ENCODE assay signal across 21 cellular contexts in the genomic region with DNA sequence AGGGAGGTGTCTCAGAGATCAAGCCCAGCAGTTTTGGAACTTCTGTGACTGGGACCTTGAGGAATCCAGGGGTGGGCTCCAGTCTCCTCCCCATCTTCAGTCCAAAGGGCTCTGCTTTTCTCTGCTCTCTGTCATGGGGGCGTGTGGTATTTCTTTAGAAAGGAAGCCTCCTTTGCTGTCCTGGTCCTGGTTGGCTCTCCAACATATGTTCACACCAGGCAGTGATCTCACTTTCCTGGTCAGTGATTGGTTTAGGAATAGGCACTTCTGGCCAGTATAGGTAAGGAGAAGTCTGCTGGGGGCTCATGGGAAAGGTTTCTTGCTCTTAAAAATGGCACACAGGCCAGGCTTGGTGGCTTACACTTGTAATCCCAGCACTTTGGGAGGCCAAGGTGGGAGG.
DNase-seq lines count a peak whose midpoint lies in the region; ATAC-seq lines count a peak whose summit lies in the region.
"Had no signal": no experiment of that assay in that cellular context is flagged by ENCODE, and none has a peak within 500 bp of the region (broad histone marks: within the 10 kb centered on the region; RNA-seq: fewer than 3 reads in every experiment).

No MANE protein-coding gene starts in this region.

- intact Hi-C loops in right cardiac atrium (cut with DNase I) (loop anchor here in 2 of 4 donors (5.0 kb wide), 1 partner anchor 41 kb away; no protein-coding TSS in a partner anchor), left ventricle myocardium superior (cut with micrococcal nuclease) (no loop called here)

- H4K8ac ChIP-seq in mesenchymal stem cell (ENCODE audit: low read length), result peak overlapping the region; percentile 33

- no peak overlapping the region for H3K4me3 Mint-ChIP-seq in stimulated activated naive B cell treated with anti-CD40 and anti-IgM and Interleukin-4, amounts not matched to agents 10 μg/mL and 1 μg/mL and 100 μg/mL, for 72 hours
- H3K4me3 Mint-ChIP-seq: activated CD4-positive, alpha-beta T cell treated with anti-CD3 and anti-CD28 coated beads, Interleukin-2, amount 10 ng/mL, durations not matched to agents 7 days and 5 days; CD4-positive, alpha-beta memory T cell; naive thymus-derived CD8-positive, alpha-beta T cell had no signal

- H2AFZ ChIP-seq in mesenchymal stem cell (ENCODE audit: low read depth, low read length), result no peak overlapping the region

- peaks cover 22 to 30% of the 10 kb centered on the region in 2 donors for H3K27me3 Mint-ChIP-seq in stimulated activated naive B cell treated with anti-CD40 and anti-IgM and Interleukin-4, amounts not matched to agents 10 μg/mL and 1 μg/mL and 100 μg/mL, for 72 hours

- H3K36me3 ChIP-seq in mesenchymal stem cell (ENCODE audit: control insufficient read depth in 1 of 2, insufficient read depth in 2 of 2, low read depth in 1 of 2, low read length in 2 of 2), result no peaks in the 10 kb centered on the region

- H3K9me3 Mint-ChIP-seq in stimulated activated naive B cell treated with anti-CD40 and anti-IgM and Interleukin-4, amounts not matched to agents 10 μg/mL and 1 μg/mL and 100 μg/mL, for 72 hours, result no peaks in the 10 kb centered on the region
- H3K9me3 Mint-ChIP-seq: activated CD4-positive, alpha-beta T cell treated with anti-CD3 and anti-CD28 coated beads, Interleukin-2, amount 10 ng/mL, durations not matched to agents 7 days and 5 days; activated naive CD4-positive, alpha-beta T cell treated with anti-CD3 and anti-CD28 coated beads, Interleukin-2, amount 50 U/mL, for 72 hours; CD4-positive, alpha-beta memory T cell had no signal

- peak overlapping the region; percentile 37 to 51 for H3K4ac ChIP-seq in mesenchymal stem cell (ENCODE audit: low read depth in 1 of 2, low read length in 2 of 2)

- 78% methylated on average over 1 of the region's 1 CpG for WGBS in right cardiac atrium
- WGBS in mesenchymal stem cell, result 100% methylated on average over 1 of the region's 1 CpG

- H2AK5ac ChIP-seq in mesenchymal stem cell (ENCODE audit: low read length, severe bottlenecking), result peak overlapping the region; percentile 4

- no peak overlapping the region for H3K9ac ChIP-seq in mesenchymal stem cell (ENCODE audit: low read length)

- H3K18ac ChIP-seq in mesenchymal stem cell (ENCODE audit: low read depth in 1 of 2, low read length in 2 of 2), result peak overlapping the region in 1 of 2 experiments; percentile 25

- H3K36me3 Mint-ChIP-seq in stimulated activated naive B cell treated with anti-CD40 and anti-IgM and Interleukin-4, amounts not matched to agents 10 μg/mL and 1 μg/mL and 100 μg/mL, for 72 hours, result no peaks in the 10 kb centered on the region
- H3K36me3 Mint-ChIP-seq: activated naive CD4-positive, alpha-beta T cell treated with anti-CD3 and anti-CD28 coated beads, Interleukin-2, amount 50 U/mL, for 72 hours; CD4-positive, alpha-beta memory T cell; naive thymus-derived CD8-positive, alpha-beta T cell had no signal

- ATAC-seq in right cardiac atrium (no peak), left ventricle myocardium superior (no peak), HG03457 (IDR thresholded peaks at IDR 0.05; ENCODE audit: unreplicated experiment) (no peak)
- no peak for ATAC-seq in stimulated activated naive B cell treated with anti-CD40 and anti-IgM and Interleukin-4, amounts not matched to agents 10 μg/mL and 1 μg/mL and 100 μg/mL, for 72 hours (replicated peaks)
- ATAC-seq: activated naive CD4-positive, alpha-beta T cell treated with anti-CD3 and anti-CD28 coated beads, Interleukin-2, amount 50 U/mL, for 72 hours; naive thymus-derived CD8-positive, alpha-beta T cell had no signal

- no peaks in the 10 kb centered on the region for H3K27me3 ChIP-seq in right cardiac atrium (ENCODE audit: control insufficient read depth, insufficient read depth)
- peaks cover 0 to 11% of the 10 kb centered on the region in 2 experiments for H3K27me3 ChIP-seq in mesenchymal stem cell (ENCODE audit: control insufficient read depth in 1 of 2, insufficient read depth in 1 of 2, low read length in 2 of 2)

- H2BK120ac ChIP-seq in mesenchymal stem cell (ENCODE audit: low read depth, low read length), result no peak overlapping the region

- H3K4me1 ChIP-seq in right cardiac atrium (ENCODE audit: control insufficient read depth, insufficient read depth, low read length), result peaks cover 31% of the 10 kb centered on the region
- peaks cover 38% of the 10 kb centered on the region for H3K4me1 ChIP-seq in mesenchymal stem cell (ENCODE audit: control insufficient read depth, insufficient read depth, low read depth, low read length)

- H3K9me3 ChIP-seq in right cardiac atrium (ENCODE audit: control insufficient read depth, low read length), result no peaks in the 10 kb centered on the region
- H3K9me3 ChIP-seq in mesenchymal stem cell (ENCODE audit: control insufficient read depth, low read length), result no peaks in the 10 kb centered on the region

- H2BK5ac ChIP-seq in mesenchymal stem cell (ENCODE audit: low read depth, low read length, poor library complexity, severe bottlenecking), result no peak overlapping the region

- peak overlapping the region; percentile 15 for H4K91ac ChIP-seq in mesenchymal stem cell (ENCODE audit: low read length)

- peak overlapping the region; percentile 6 for H2BK15ac ChIP-seq in mesenchymal stem cell (ENCODE audit: low read depth, poor library complexity, severe bottlenecking)

- H3K27ac Mint-ChIP-seq in stimulated activated naive B cell treated with anti-CD40 and anti-IgM and Interleukin-4, amounts not matched to agents 10 μg/mL and 1 μg/mL and 100 μg/mL, for 72 hours, result no peak overlapping the region
- H3K27ac Mint-ChIP-seq: activated CD4-positive, alpha-beta T cell treated with anti-CD3 and anti-CD28 coated beads, Interleukin-2, amount 10 ng/mL, durations not matched to agents 7 days and 5 days; activated naive CD4-positive, alpha-beta T cell treated with anti-CD3 and anti-CD28 coated beads, Interleukin-2, amount 50 U/mL, for 72 hours; CD4-positive, alpha-beta memory T cell had no signal

- H3K4me1 Mint-ChIP-seq in stimulated activated naive B cell treated with anti-CD40 and anti-IgM and Interleukin-4, amounts not matched to agents 10 μg/mL and 1 μg/mL and 100 μg/mL, for 72 hours, result peaks cover 2 to 12% of the 10 kb centered on the region in 2 donors
- H3K4me1 Mint-ChIP-seq: activated CD4-positive, alpha-beta T cell treated with anti-CD3 and anti-CD28 coated beads, Interleukin-2, amount 10 ng/mL, durations not matched to agents 7 days and 5 days had no signal

- H3K27ac ChIP-seq in right cardiac atrium (ENCODE audit: low read length) (peak overlapping the region; percentile 68), mesenchymal stem cell (ENCODE audit: low read length, poor library complexity, severe bottlenecking) (no peak overlapping the region), skin epidermis (peak overlapping the region in 18 of 21 experiments; percentile 26 to 90 (median 75))

- no peak overlapping the region for H3K14ac ChIP-seq in mesenchymal stem cell (ENCODE audit: low read length in 2 of 2)

- H3K4me3 ChIP-seq in right cardiac atrium (ENCODE audit: low read length) (no peak overlapping the region), mesenchymal stem cell (ENCODE audit: insufficient read depth in 1 of 2, low read depth in 1 of 2, low read length in 2 of 2) (no peak overlapping the region), skin epidermis (no peak overlapping the region)

- H3K23ac ChIP-seq in mesenchymal stem cell (ENCODE audit: low read length in 2 of 2), result no peak overlapping the region

- H3K79me1 ChIP-seq in mesenchymal stem cell (replicated peaks; ENCODE audit: low read length, poor library complexity, severe bottlenecking), result no peaks in the 10 kb centered on the region

- H3K4me2 ChIP-seq in mesenchymal stem cell (ENCODE audit: low read length, poor library complexity, severe bottlenecking), result no peak overlapping the region

- DNase-seq in right cardiac atrium (no peak), left ventricle myocardium superior (no peak), mesenchymal stem cell (no peak), NCI-H1417 treated with DMSO at 0.1 percent for 48 hours (lab: John Stamatoyannopoulos, UW) (no peak), 8988T (no peak)
- DNase-seq in stimulated activated naive B cell treated with anti-CD40 and anti-IgM and Interleukin-4, amounts not matched to agents 10 μg/mL and 1 μg/mL and 100 μg/mL, for 72 hours, result no peak
- DNase-seq: ACHN; activated CD4-positive, alpha-beta T cell treated with anti-CD3 and anti-CD28 coated beads, Interleukin-2, amount 10 ng/mL, durations not matched to agents 7 days and 5 days; activated T-cell treated with anti-CD3 and anti-CD28 coated beads, Interleukin-2, amount 50 U/mL, for 1 hour; CD4-positive, alpha-beta memory T cell; effector CD4-positive, alpha-beta T cell; EL; hypothalamus; KG1; NCI-H1092; NCI-H2171; stimulated activated CD4-positive, alpha-beta T cell treated with anti-CD3 and anti-CD28 coated beads, Interleukin-2, amount 100 ng/mL, for 48 hours had no signal

- peak overlapping the region in 1 of 2 experiments; percentile 81 for H2BK12ac ChIP-seq in mesenchymal stem cell (ENCODE audit: low read length in 2 of 2)
